Comparison of ENCODE assay signal across 11 cellular contexts in genomic region chr17:9676742-9677387, GRCh38. TPM values are rescaled to one million over a fixed set of nuclear protein-coding genes. Genes with fewer than 3 reads are reported as not detected.
A peak's percentile ranks its signal among the peaks of the same experiment; 100 is the strongest.
DNase-seq lines count a peak whose midpoint lies in the region; ATAC-seq and TF ChIP-seq lines count a peak whose summit lies in the region.
"Had no signal": no experiment of that assay in that cellular context is flagged by ENCODE, and none has a peak within 500 bp of the region (broad histone marks: within the 10 kb centered on the region; RNA-seq: fewer than 3 reads in every experiment).

No MANE protein-coding gene starts in this region.

- no peaks in the 10 kb centered on the region for H3K79me2 ChIP-seq in SK-N-SH (ENCODE audit: insufficient read depth)

- TF ChIP-seq CTCF in SK-N-SH (IDR thresholded peaks at IDR 0.05) (no peak), adrenal gland (IDR thresholded peaks at IDR 0.05) (no peak)

- H3K27ac ChIP-seq in SK-N-SH (ENCODE audit: low read depth in 2 of 2, low read length in 1 of 2), result no peak overlapping the region
- no peak overlapping the region for H3K27ac ChIP-seq in adrenal gland
- H3K27ac ChIP-seq: testis had no signal

- no peak for TF ChIP-seq POLR2A in adrenal gland (IDR thresholded peaks at IDR 0.05)

- H3K4me3 Mint-ChIP-seq in activated T-cell treated with anti-CD3 and anti-CD28 coated beads, Interleukin-2, amount 50 U/mL, for 72 hours, result peak overlapping the region in 1 of 2 donors; percentile 33
- H3K4me3 Mint-ChIP-seq: GM23338 had no signal

- no peak for DNase-seq in SK-N-SH
- peak; percentile 21 to 44 for DNase-seq in activated T-cell treated with anti-CD3 and anti-CD28 coated beads, Interleukin-2, amount 50 U/mL, for 72 hours
- DNase-seq in non-pigmented ciliary epithelial cell (ENCODE audit: low read depth), result peak; percentile 71
- DNase-seq in CD1c-positive myeloid dendritic cell (ENCODE audit: extremely low spot score), result no peak
- DNase-seq in adrenal gland, result no peak
- DNase-seq: left cardiac atrium had no signal

- peaks cover 5 to 7% of the 10 kb centered on the region in 2 donors for H3K36me3 Mint-ChIP-seq in activated T-cell treated with anti-CD3 and anti-CD28 coated beads, Interleukin-2, amount 50 U/mL, for 72 hours (ENCODE audit: insufficient read depth in 2 of 2)

- H3K4me1 Mint-ChIP-seq in activated T-cell treated with anti-CD3 and anti-CD28 coated beads, Interleukin-2, amount 50 U/mL, for 72 hours (ENCODE audit: low read depth), result peaks cover 11% of the 10 kb centered on the region
- H3K4me1 Mint-ChIP-seq: GM23338 had no signal

- POLR2A ChIA-PET in SK-N-SH (lab: Yijun Ruan, JAX), result interaction anchor here (0.6 kb wide), 1 partner anchor 358 kb away, joined by 3 read pairs; no protein-coding TSS in a partner anchor

- no peaks in the 10 kb centered on the region for H3F3A ChIP-seq in SK-N-SH (replicated peaks; ENCODE audit: insufficient read depth)

- H3K9me3 ChIP-seq in SK-N-SH, result no peaks in the 10 kb centered on the region
- no peaks in the 10 kb centered on the region for H3K9me3 ChIP-seq in adrenal gland (replicated peaks in 1 of 3)
- H3K9me3 ChIP-seq: testis had no signal

- H3K9me2 ChIP-seq in SK-N-SH, result no peaks in the 10 kb centered on the region

- H3K27me3 Mint-ChIP-seq in activated T-cell treated with anti-CD3 and anti-CD28 coated beads, Interleukin-2, amount 50 U/mL, for 72 hours (ENCODE audit: low read depth), result no peaks in the 10 kb centered on the region

- CTCF ChIA-PET in SK-N-SH (lab: Yijun Ruan, JAX), result no interaction called here

- no peak for TF ChIP-seq EP300 in SK-N-SH (IDR thresholded peaks at IDR 0.05; ENCODE audit: borderline replicate concordance in 1 of 2, low read depth in 1 of 2, low read length in 1 of 2)

- intact Hi-C loops in adrenal gland (cut with DNase I), result loop anchor here in 1 of 2 donors (10.0 kb wide), 1 partner anchor 58 kb away; no protein-coding TSS in a partner anchor

- H3K4me3 ChIP-seq in SK-N-SH (ENCODE audit: low read depth in 2 of 2, low read length in 1 of 2) (no peak overlapping the region), adrenal gland (no peak overlapping the region)
- H3K4me3 ChIP-seq: GM23338, testis had no signal

- H3K27ac Mint-ChIP-seq in activated T-cell treated with anti-CD3 and anti-CD28 coated beads, Interleukin-2, amount 50 U/mL, for 72 hours, result peak overlapping the region; percentile 45
- H3K27ac Mint-ChIP-seq: GM23338 had no signal

- peaks cover 16% of the 10 kb centered on the region for H3K27me3 ChIP-seq in SK-N-SH (ENCODE audit: insufficient read depth)
- no peaks in the 10 kb centered on the region for H3K27me3 ChIP-seq in adrenal gland
- H3K27me3 ChIP-seq: testis had no signal

- H3K4me1 ChIP-seq in SK-N-SH (ENCODE audit: control insufficient read depth in 1 of 2, insufficient read depth in 2 of 2, low read depth in 1 of 2, low read length in 1 of 2) (no peaks in the 10 kb centered on the region), adrenal gland (replicated peaks in 1 of 2) (no peaks in the 10 kb centered on the region)
- H3K4me1 ChIP-seq: testis had no signal

- no peak for TF ChIP-seq RAD21 in SK-N-SH (IDR thresholded peaks at IDR 0.05; ENCODE audit: low read length)

- H3K9me3 Mint-ChIP-seq in activated T-cell treated with anti-CD3 and anti-CD28 coated beads, Interleukin-2, amount 50 U/mL, for 72 hours, result peaks cover 3% of the 10 kb centered on the region in 2 donors

- no peak overlapping the region for H2AFZ ChIP-seq in SK-N-SH (ENCODE audit: low read depth)
- H2AFZ ChIP-seq: GM23338 had no signal

- H3K4me2 ChIP-seq in SK-N-SH, result no peak overlapping the region
- H3K4me2 ChIP-seq: GM23338 had no signal

- ATAC-seq in SK-N-SH treated with all-trans-retinoic acid at 6 μM for 48 hours, result no peak
- peak; percentile 55 for ATAC-seq in HG02798 (IDR thresholded peaks at IDR 0.05; ENCODE audit: poor library complexity, unreplicated experiment)
- ATAC-seq in activated T-cell treated with anti-CD3 and anti-CD28 coated beads, Interleukin-2, amount 50 U/mL, for 72 hours (replicated peaks in 1 of 2), result peak; percentile 89 to 92
- no peak for ATAC-seq in GM19035 (IDR thresholded peaks at IDR 0.05; ENCODE audit: unreplicated experiment)
- ATAC-seq: GM23338 had no signal

- no peak overlapping the region for H3K9ac ChIP-seq in SK-N-SH

- 14% methylated on average over 9 of the region's 9 CpGs for WGBS in SK-N-SH (ENCODE audit: low lambda C conversion rate)
- 72 to 86% (median 84%) methylated on average over 4 to 9 of the region's 9 CpGs for WGBS in adrenal gland, 4 donors

- no peaks in the 10 kb centered on the region for H4K20me1 ChIP-seq in SK-N-SH (ENCODE audit: insufficient read depth)

- H3K36me3 ChIP-seq in SK-N-SH (replicated peaks in 1 of 2; ENCODE audit: control insufficient read depth in 1 of 2, insufficient read depth in 2 of 2, low read length in 1 of 2) (no peaks in the 10 kb centered on the region), adrenal gland (replicated peaks in 1 of 2) (no peaks in the 10 kb centered on the region)

TF ChIP-seq in SK-N-SH, 30 proteins besides CTCF, POLR2A, EP300 and RAD21:
- no peak for TF ChIP-seq MEF2A (IDR thresholded peaks at IDR 0.05; ENCODE audit: borderline replicate concordance, low read depth)
- TF ChIP-seq FOSL2 (IDR thresholded peaks at IDR 0.05; ENCODE audit: borderline replicate concordance, low read depth), result 0 out of 2 replicates have a peak, but pooled peaks have one; percentile 12

TF ChIP-seq in SK-N-SH treated with all-trans-retinoic acid at 6 μM for 48 hours, 23 proteins besides CTCF, POLR2A, EP300 and RAD21 (continues in another document):
- TF ChIP-seq CREB5 (CRISPR knock-in tag; IDR thresholded peaks at IDR 0.05; ENCODE audit: low read depth) (no peak), BACH2 (CRISPR knock-in tag; IDR thresholded peaks at IDR 0.05; ENCODE audit: borderline replicate concordance) (no peak), RARB (CRISPR knock-in tag; IDR thresholded peaks at IDR 0.05) (no peak), TOX (CRISPR knock-in tag; IDR thresholded peaks at IDR 0.05; ENCODE audit: borderline replicate concordance) (no peak), PATZ1 (CRISPR knock-in tag; IDR thresholded peaks at IDR 0.05; ENCODE audit: borderline replicate concordance) (no peak), ZNF8 (CRISPR knock-in tag; IDR thresholded peaks at IDR 0.05) (no peak), ZNF70 (CRISPR knock-in tag; IDR thresholded peaks at IDR 0.05) (no peak), ZNF565 (CRISPR knock-in tag; conservative IDR thresholded peaks at IDR 0.05; ENCODE audit: low read depth) (no peak), PPARA (CRISPR knock-in tag; IDR thresholded peaks at IDR 0.05; ENCODE audit: borderline replicate concordance) (no peak), POU6F1 (CRISPR knock-in tag; IDR thresholded peaks at IDR 0.05; ENCODE audit: borderline replicate concordance, low read depth) (no peak)

RNA-seq across cellular contexts. Expression of gene USP43, which starts 31.5 kb away (rescaled TPM):
- 0.05 and 0.07 TPM in 2 replicates for polyA plus RNA-seq in SK-N-SH (2012; rRNA removed)
- polyA plus RNA-seq in SK-N-SH (2012; cell fraction: cytosol; rRNA removed), result not detected in 2 replicates
- 0.45 and 0.48 TPM in 2 replicates for polyA plus RNA-seq in SK-N-SH (2012; cell fraction: nucleus; rRNA removed)
- total RNA-seq in activated T-cell treated with anti-CD3 and anti-CD28 coated beads, Interleukin-2, amount 50 U/mL, for 72 hours, result 1 to 10 TPM in 1 of 2 donors, under 1 TPM in 1; 0.50 to 1.6 TPM
- 1 to 10 TPM in 1 of 8 donors, under 1 TPM in 5, not detected in 2; 0.11 to 1.2 (median 0.42) TPM for total RNA-seq in adrenal gland
- polyA plus RNA-seq in adrenal gland, result 1 to 10 TPM in 1 of 3 donors, under 1 TPM in 2; 0.11 to 1.1 (median 0.97) TPM

Comparison
In these comparisons a context has a peak if more than half of its experiments do, and no peak if none do; other contexts are left out.
1. DNase-seq: peak in activated T-cell treated with anti-CD3 and anti-CD28 coated beads, Interleukin-2, amount 50 U/mL, for 72 hours (2 of 2) and non-pigmented ciliary epithelial cell (single experiment); none in SK-N-SH (single experiment), CD1c-positive myeloid dendritic cell (single experiment) and adrenal gland (0 of 7).
2. ATAC-seq: peak in HG02798 (single experiment) and activated T-cell treated with anti-CD3 and anti-CD28 coated beads, Interleukin-2, amount 50 U/mL, for 72 hours (2 of 2); none in SK-N-SH treated with all-trans-retinoic acid at 6 μM for 48 hours (single experiment) and GM19035 (single experiment).